In the genomic region with DNA sequence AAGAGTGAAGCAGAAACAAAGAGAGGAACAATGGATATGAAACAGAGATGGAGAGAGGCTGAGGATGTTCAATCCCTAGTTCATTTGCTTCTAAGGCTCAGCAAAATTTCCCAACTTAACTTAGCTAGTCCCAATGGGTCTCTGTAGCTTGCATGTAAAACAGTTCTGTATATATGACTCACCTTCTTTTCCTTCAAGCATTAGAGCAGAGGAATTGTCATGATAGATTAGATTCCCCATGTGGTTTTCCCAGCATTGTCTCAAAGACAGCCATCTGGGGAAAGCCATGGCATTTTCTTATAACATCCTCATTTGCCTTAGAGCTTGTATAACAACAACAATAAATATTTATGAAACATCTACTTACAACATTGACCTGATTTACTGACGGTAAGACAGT, we compare ENCODE assay signal across 18 cellular contexts.
DNase-seq lines count a peak whose midpoint lies in the region; ATAC-seq and TF ChIP-seq lines count a peak whose summit lies in the region.
"Had no signal": no experiment of that assay in that cellular context is flagged by ENCODE, and none has a peak within 500 bp of the region (broad histone marks: within the 10 kb centered on the region; RNA-seq: fewer than 3 reads in every experiment).

No MANE protein-coding gene starts in this region.

- no peak overlapping the region for H3K4me3 Mint-ChIP-seq in neural crest cell
- H3K4me3 Mint-ChIP-seq in naive thymus-derived CD8-positive, alpha-beta T cell: no peak overlapping the region

- DNase-seq in GM04504 (ENCODE audit: low read depth) (peak; percentile 7), RPMI7951 (ENCODE audit: low read depth) (peak; percentile 48), fibroblast of lung (ENCODE audit: low read depth in 2 of 2) (peak; percentile 14 to 52), neural crest cell (ENCODE audit: low read depth, low spot score) (no peak), suprapubic skin (ENCODE audit: low spot score in 2 of 2) (no peak)
- no peak for DNase-seq in naive thymus-derived CD8-positive, alpha-beta T cell
- DNase-seq: ACHN, BE2C, NCI-H146, NCI-H2107, NCI-H446, NCI-H774, Right ventricle myocardium superior, SK-N-SH had no signal

- no peaks in the 10 kb centered on the region for H4K20me1 ChIP-seq in fibroblast of lung (ENCODE audit: control insufficient read depth, extremely low read depth, insufficient read depth, low read length)

- H2AFZ ChIP-seq in fibroblast of lung (ENCODE audit: low read length): no peak overlapping the region

- peaks cover 7% of the 10 kb centered on the region for H3K4me1 Mint-ChIP-seq in neural crest cell
- H3K4me1 Mint-ChIP-seq in naive thymus-derived CD8-positive, alpha-beta T cell: peaks cover 0 to 12% (median under 1%) of the 10 kb centered on the region in 4 donors

- H3K4me2 ChIP-seq in fibroblast of lung (ENCODE audit: extremely low read depth, insufficient read depth, low read length): no peak overlapping the region
- H3K4me2 ChIP-seq: SK-N-SH had no signal

- POLR2A ChIA-PET in naive thymus-derived CD8-positive, alpha-beta T cell (lab: Charles Lee): no interaction called here

- H3K4me3 ChIP-seq in fibroblast of lung (replicated peaks in 1 of 4; ENCODE audit: control extremely low read depth in 1 of 4, insufficient read depth in 1 of 4, low read depth in 3 of 4, low read length in 4 of 4): no peak overlapping the region
- no peak overlapping the region for H3K4me3 ChIP-seq in suprapubic skin

- no peak for ATAC-seq in naive thymus-derived CD8-positive, alpha-beta T cell
- ATAC-seq in HG03039 (IDR thresholded peaks at IDR 0.05; ENCODE audit: unreplicated experiment): no peak
- no peak for ATAC-seq in activated CD4-positive, CD25-positive, alpha-beta regulatory T cell treated with anti-CD3 and anti-CD28 coated beads, Interleukin-2, amount 50 U/mL, for 24 hours
- ATAC-seq: HCT116, Panc1 had no signal

- H3K27me3 Mint-ChIP-seq in neural crest cell (ENCODE audit: low read depth): peaks cover 22% of the 10 kb centered on the region
- peaks cover 0 to 3% (median 0%) of the 10 kb centered on the region in 5 donors for H3K27me3 Mint-ChIP-seq in naive thymus-derived CD8-positive, alpha-beta T cell

- TF ChIP-seq POLR2A in suprapubic skin (IDR thresholded peaks at IDR 0.05): no peak

- H3K27ac Mint-ChIP-seq in neural crest cell (ENCODE audit: unreplicated experiment): peak overlapping the region; percentile 23
- no peak overlapping the region for H3K27ac Mint-ChIP-seq in naive thymus-derived CD8-positive, alpha-beta T cell

- peaks cover under 1% of the 10 kb centered on the region for H3K9me3 Mint-ChIP-seq in neural crest cell
- H3K9me3 Mint-ChIP-seq in naive thymus-derived CD8-positive, alpha-beta T cell: peaks cover 0 to 4% (median 1%) of the 10 kb centered on the region in 9 donors

- H3K36me3 ChIP-seq in fibroblast of lung (ENCODE audit: control insufficient read depth, insufficient read depth, low read length) (no peaks in the 10 kb centered on the region), suprapubic skin (no peaks in the 10 kb centered on the region)
- H3K36me3 ChIP-seq: BE2C had no signal

- 56% methylated on average over 1 of the region's 1 CpG for WGBS in suprapubic skin

- no peak overlapping the region for H3K9ac ChIP-seq in fibroblast of lung (ENCODE audit: insufficient read depth, low read length)
- H3K9ac ChIP-seq: SK-N-SH had no signal

- no peak overlapping the region for H3K27ac ChIP-seq in fibroblast of lung (ENCODE audit: insufficient read depth, low read length)
- H3K27ac ChIP-seq in suprapubic skin: no peak overlapping the region

- H3K27me3 ChIP-seq in fibroblast of lung (ENCODE audit: control insufficient read depth, insufficient read depth, low read length): no peaks in the 10 kb centered on the region
- no peaks in the 10 kb centered on the region for H3K27me3 ChIP-seq in suprapubic skin
- H3K27me3 ChIP-seq: BE2C had no signal

- H3K9me3 ChIP-seq in fibroblast of lung (ENCODE audit: control insufficient read depth, insufficient read depth, low read depth, low read length) (no peaks in the 10 kb centered on the region), suprapubic skin (no peaks in the 10 kb centered on the region)
- H3K9me3 ChIP-seq: BE2C, SK-N-SH had no signal

- no peak for TF ChIP-seq CTCF in fibroblast of lung (conservative IDR thresholded peaks at IDR 0.05 in 1 of 2, IDR thresholded peaks at IDR 0.05 in 1 of 2; ENCODE audit: low read depth in 1 of 2, low read length in 2 of 2)
- TF ChIP-seq CTCF in neural crest cell (conservative IDR thresholded peaks at IDR 0.05): no peak
- TF ChIP-seq CTCF in suprapubic skin (IDR thresholded peaks at IDR 0.05): no peak

- H3K36me3 Mint-ChIP-seq in neural crest cell (ENCODE audit: low read depth): no peaks in the 10 kb centered on the region
- H3K36me3 Mint-ChIP-seq in naive thymus-derived CD8-positive, alpha-beta T cell: no peaks in the 10 kb centered on the region

- H3K79me2 ChIP-seq in fibroblast of lung (ENCODE audit: control insufficient read depth, insufficient read depth, low read length): no peaks in the 10 kb centered on the region

- TF ChIP-seq EP300 in suprapubic skin (IDR thresholded peaks at IDR 0.05): no peak

- H3K4me1 ChIP-seq in fibroblast of lung (ENCODE audit: control insufficient read depth, extremely low read depth, insufficient read depth, low read length) (no peaks in the 10 kb centered on the region), suprapubic skin (peaks cover 16% of the 10 kb centered on the region)
- H3K4me1 ChIP-seq: BE2C had no signal

Comparison
In these comparisons a context has a peak if more than half of its experiments do, and no peak if none do; other contexts are left out.
1. DNase-seq: peak in GM04504 (single experiment), RPMI7951 (single experiment) and fibroblast of lung (2 of 2); none in neural crest cell (single experiment), naive thymus-derived CD8-positive, alpha-beta T cell (0 of 10) and suprapubic skin (0 of 2).